18 cellular contexts compared by ENCODE assay signal in genomic region chr16:15631730-15632409, GRCh38. TPM values are rescaled to one million over a fixed set of nuclear protein-coding genes. Genes with fewer than 3 reads are reported as not detected.
A peak's percentile ranks its signal among the peaks of the same experiment; 100 is the strongest.
DNase-seq lines count a peak whose midpoint lies in the region; ATAC-seq lines count a peak whose summit lies in the region.
"Had no signal": no experiment of that assay in that cellular context is flagged by ENCODE, and none has a peak within 500 bp of the region (broad histone marks: within the 10 kb centered on the region; RNA-seq: fewer than 3 reads in every experiment).

No MANE protein-coding gene starts in this region.

- H3K27ac Mint-ChIP-seq in activated T-cell treated with anti-CD3 and anti-CD28 coated beads, Interleukin-2, amount 50 U/mL, for 24 hours, result peak overlapping the region; percentile 73
- H3K27ac Mint-ChIP-seq in activated naive CD8-positive, alpha-beta T cell treated with anti-CD3 and anti-CD28 coated beads, Interleukin-2, amount 50 U/mL, for 24 hours, result peak overlapping the region; percentile 78
- H3K27ac Mint-ChIP-seq in stimulated activated memory B cell treated with anti-CD40 and anti-IgM and Interleukin-4, amounts not matched to agents 10 μg/mL and 1 μg/mL and 100 μg/mL, for 72 hours, result peak overlapping the region; percentile 99
- H3K27ac Mint-ChIP-seq in activated T-helper 2 cell treated with anti-CD3 and anti-CD28 coated beads, Interferon-gamma antibody, Interleukin-2, Interleukin-4, amounts not matched to agents 10 μg/mL and 5 μg/mL and 100 μg/mL, durations not matched to agents 14 hours and 24 hours and 36 hours, result no peak overlapping the region
- H3K27ac Mint-ChIP-seq: HFFc6 had no signal

- no peak overlapping the region for H3K4me3 Mint-ChIP-seq in activated T-cell treated with anti-CD3 and anti-CD28 coated beads, Interleukin-2, amount 50 U/mL, for 24 hours
- no peak overlapping the region for H3K4me3 Mint-ChIP-seq in activated naive CD8-positive, alpha-beta T cell treated with anti-CD3 and anti-CD28 coated beads, Interleukin-2, amount 50 U/mL, for 24 hours
- peak overlapping the region; percentile 40 for H3K4me3 Mint-ChIP-seq in stimulated activated memory B cell treated with anti-CD40 and anti-IgM and Interleukin-4, amounts not matched to agents 10 μg/mL and 1 μg/mL and 100 μg/mL, for 72 hours
- H3K4me3 Mint-ChIP-seq in activated T-helper 2 cell treated with anti-CD3 and anti-CD28 coated beads, Interferon-gamma antibody, Interleukin-2, Interleukin-4, amounts not matched to agents 10 μg/mL and 5 μg/mL and 100 μg/mL, durations not matched to agents 14 hours and 24 hours and 36 hours (ENCODE audit: low read depth), result no peak overlapping the region
- H3K4me3 Mint-ChIP-seq: CD14-positive monocyte, HFFc6 had no signal

- H3K4me1 Mint-ChIP-seq in activated T-cell treated with anti-CD3 and anti-CD28 coated beads, Interleukin-2, amount 50 U/mL, for 24 hours (ENCODE audit: low read depth), result peaks cover 49% of the 10 kb centered on the region
- peaks cover 42% of the 10 kb centered on the region for H3K4me1 Mint-ChIP-seq in activated naive CD8-positive, alpha-beta T cell treated with anti-CD3 and anti-CD28 coated beads, Interleukin-2, amount 50 U/mL, for 24 hours
- peaks cover 68% of the 10 kb centered on the region for H3K4me1 Mint-ChIP-seq in stimulated activated memory B cell treated with anti-CD40 and anti-IgM and Interleukin-4, amounts not matched to agents 10 μg/mL and 1 μg/mL and 100 μg/mL, for 72 hours
- H3K4me1 Mint-ChIP-seq in activated T-helper 2 cell treated with anti-CD3 and anti-CD28 coated beads, Interferon-gamma antibody, Interleukin-2, Interleukin-4, amounts not matched to agents 10 μg/mL and 5 μg/mL and 100 μg/mL, durations not matched to agents 14 hours and 24 hours and 36 hours (ENCODE audit: low read depth), result peaks cover 20% of the 10 kb centered on the region

- no peak for ATAC-seq in activated naive CD8-positive, alpha-beta T cell treated with anti-CD3 and anti-CD28 coated beads, Interleukin-2, amount 50 U/mL, for 24 hours
- ATAC-seq in stimulated activated memory B cell treated with anti-CD40 and anti-IgM and Interleukin-4, amounts not matched to agents 10 μg/mL and 1 μg/mL and 100 μg/mL, for 72 hours, result no peak

- intact Hi-C loops in activated T-helper 2 cell treated with anti-CD3 and anti-CD28 coated beads, Interferon-gamma antibody, Interleukin-2, Interleukin-4, amounts not matched to agents 10 μg/mL and 5 μg/mL and 100 μg/mL, durations not matched to agents 14 hours and 24 hours and 36 hours (cut with micrococcal nuclease), result no loop called here

- H3K36me3 Mint-ChIP-seq in activated T-cell treated with anti-CD3 and anti-CD28 coated beads, Interleukin-2, amount 50 U/mL, for 24 hours (ENCODE audit: low read depth), result peaks cover 88% of the 10 kb centered on the region
- H3K36me3 Mint-ChIP-seq in activated naive CD8-positive, alpha-beta T cell treated with anti-CD3 and anti-CD28 coated beads, Interleukin-2, amount 50 U/mL, for 24 hours (ENCODE audit: low read depth), result peaks cover 68% of the 10 kb centered on the region
- peaks cover 58% of the 10 kb centered on the region for H3K36me3 Mint-ChIP-seq in stimulated activated memory B cell treated with anti-CD40 and anti-IgM and Interleukin-4, amounts not matched to agents 10 μg/mL and 1 μg/mL and 100 μg/mL, for 72 hours
- peaks cover 67% of the 10 kb centered on the region for H3K36me3 Mint-ChIP-seq in activated T-helper 2 cell treated with anti-CD3 and anti-CD28 coated beads, Interferon-gamma antibody, Interleukin-2, Interleukin-4, amounts not matched to agents 10 μg/mL and 5 μg/mL and 100 μg/mL, durations not matched to agents 14 hours and 24 hours and 36 hours (ENCODE audit: low read depth)

- no peaks in the 10 kb centered on the region for H3K9me3 Mint-ChIP-seq in activated T-cell treated with anti-CD3 and anti-CD28 coated beads, Interleukin-2, amount 50 U/mL, for 24 hours
- H3K9me3 Mint-ChIP-seq in activated naive CD8-positive, alpha-beta T cell treated with anti-CD3 and anti-CD28 coated beads, Interleukin-2, amount 50 U/mL, for 24 hours, result no peaks in the 10 kb centered on the region
- H3K9me3 Mint-ChIP-seq in stimulated activated memory B cell treated with anti-CD40 and anti-IgM and Interleukin-4, amounts not matched to agents 10 μg/mL and 1 μg/mL and 100 μg/mL, for 72 hours, result no peaks in the 10 kb centered on the region
- H3K9me3 Mint-ChIP-seq in activated T-helper 2 cell treated with anti-CD3 and anti-CD28 coated beads, Interferon-gamma antibody, Interleukin-2, Interleukin-4, amounts not matched to agents 10 μg/mL and 5 μg/mL and 100 μg/mL, durations not matched to agents 14 hours and 24 hours and 36 hours, result peaks cover 4% of the 10 kb centered on the region
- H3K9me3 Mint-ChIP-seq: CD14-positive monocyte, HFFc6 had no signal

- no peaks in the 10 kb centered on the region for H3K27me3 Mint-ChIP-seq in activated T-cell treated with anti-CD3 and anti-CD28 coated beads, Interleukin-2, amount 50 U/mL, for 24 hours
- no peaks in the 10 kb centered on the region for H3K27me3 Mint-ChIP-seq in activated naive CD8-positive, alpha-beta T cell treated with anti-CD3 and anti-CD28 coated beads, Interleukin-2, amount 50 U/mL, for 24 hours
- no peaks in the 10 kb centered on the region for H3K27me3 Mint-ChIP-seq in stimulated activated memory B cell treated with anti-CD40 and anti-IgM and Interleukin-4, amounts not matched to agents 10 μg/mL and 1 μg/mL and 100 μg/mL, for 72 hours
- H3K27me3 Mint-ChIP-seq in activated T-helper 2 cell treated with anti-CD3 and anti-CD28 coated beads, Interferon-gamma antibody, Interleukin-2, Interleukin-4, amounts not matched to agents 10 μg/mL and 5 μg/mL and 100 μg/mL, durations not matched to agents 14 hours and 24 hours and 36 hours (ENCODE audit: low read depth), result no peaks in the 10 kb centered on the region

- DNase-seq in activated T-cell treated with anti-CD3 and anti-CD28 coated beads, Interleukin-2, amount 50 U/mL, for 24 hours, result no peak
- DNase-seq in activated T-cell treated with anti-CD3 and anti-CD28 coated beads, Interleukin-2, amount 50 U/mL, for 1 hour, result no peak
- DNase-seq in MV-4-11 (lab: John Stamatoyannopoulos, UW) (peak; percentile 2), NCI-H146 (lab: John Stamatoyannopoulos, UW) (no peak), midbrain (lab: John Stamatoyannopoulos, UW) (no peak)
- no peak for DNase-seq in activated naive CD8-positive, alpha-beta T cell treated with anti-CD3 and anti-CD28 coated beads, Interleukin-2, amount 50 U/mL, for 24 hours
- DNase-seq in activated T-helper 2 cell treated with anti-CD3 and anti-CD28 coated beads, Interferon-gamma antibody, Interleukin-2, Interleukin-4, amounts not matched to agents 10 μg/mL and 5 μg/mL and 100 μg/mL, durations not matched to agents 14 hours and 24 hours and 36 hours (ENCODE audit: low spot score), result no peak
- DNase-seq: Calu3, DMS79 treated with DMSO at 0.1 percent for 48 hours, GDM1, HFFc6, MG63, NCI-H1105 treated with DMSO at 0.1 percent for 48 hours, NCI-H1930, NCI-H524, SHP77 treated with DMSO at 0.1 percent for 48 hours had no signal

RNA-seq across cellular contexts. Expression of gene MARF1, which starts 11.1 kb away (rescaled TPM):
- 49.9 and 56.4 TPM in 2 replicates for total RNA-seq in activated T-helper 2 cell treated with anti-CD3 and anti-CD28 coated beads, Interferon-gamma antibody, Interleukin-2, Interleukin-4, amounts not matched to agents 10 μg/mL and 5 μg/mL and 100 μg/mL, durations not matched to agents 14 hours and 24 hours and 36 hours

RNA-seq across cellular contexts. Expression of gene NDE1, which starts 18.2 kb away (rescaled TPM):
- 88.8 and 97.7 TPM in 2 replicates for total RNA-seq in activated T-helper 2 cell treated with anti-CD3 and anti-CD28 coated beads, Interferon-gamma antibody, Interleukin-2, Interleukin-4, amounts not matched to agents 10 μg/mL and 5 μg/mL and 100 μg/mL, durations not matched to agents 14 hours and 24 hours and 36 hours
